In genomic region chr5:103073500-103073899, GRCh38 we compare ENCODE assay signal across 1 cellular context. TPM values are rescaled to one million over a fixed set of nuclear protein-coding genes. Genes with fewer than 3 reads are reported as not detected.
DNase-seq lines count a peak whose midpoint lies in the region; ATAC-seq, FAIRE-seq and TF ChIP-seq lines count a peak whose summit lies in the region.
"Not testable (repeated sequence)": the region's sequence is repeated elsewhere in the genome, so short reads cannot be mapped to it uniquely, and the experiment has no call there.

No MANE protein-coding gene starts in this region.

- WGBS in K562 (ENCODE audit: insufficient coverage, low coverage, missing lambda C conversion rate) = 0% methylated on average over 4 of the region's 4 CpGs

- H3K9ac ChIP-seq in K562 (ENCODE audit: insufficient read depth in 1 of 2, low read depth in 2 of 2, low read length in 2 of 2) = not testable (repeated sequence)

- CTCF ChIA-PET in K562 (lab: Yijun Ruan, JAX; ENCODE audit: low intra/inter-chr PET ratio) = not testable (repeated sequence)

- TF ChIP-seq CTCF in K562 (IDR thresholded peaks at IDR 0.05 in 2 of 3, conservative IDR thresholded peaks at IDR 0.05 in 1 of 3; ENCODE audit: insufficient read depth in 2 of 3, low read depth in 1 of 3, low read length in 3 of 3) = not testable (repeated sequence)

- H3K9me1 ChIP-seq in K562 (ENCODE audit: control insufficient read depth, insufficient read depth, low read length) = not testable (repeated sequence)

- not testable (repeated sequence) for H2AFZ ChIP-seq in K562 (ENCODE audit: low read depth, low read length)

- in situ Hi-C loops in K562 (cut with MboI) = not testable (repeated sequence)

- not testable (repeated sequence) for H3K9me3 ChIP-seq in K562 (replicated peaks; ENCODE audit: control insufficient read depth, insufficient read depth, low read depth, low read length)

- TF ChIP-seq EP300 in K562 (IDR thresholded peaks at IDR 0.05; ENCODE audit: low read length) = not testable (repeated sequence)

- H3K4me3 ChIP-seq in K562 = not testable (repeated sequence)

- not testable (repeated sequence) for TF ChIP-seq POLR2A in K562 (conservative IDR thresholded peaks at IDR 0.05)

- H3K27me3 ChIP-seq in K562 (ENCODE audit: control insufficient read depth in 2 of 2, insufficient read depth in 2 of 2, low read length in 2 of 2) = not testable (repeated sequence)

- not testable (repeated sequence) for H4K20me1 ChIP-seq in K562 (replicated peaks; ENCODE audit: control insufficient read depth, insufficient read depth, low read length)

- intact Hi-C loops in K562 (cut with micrococcal nuclease) = not testable (repeated sequence)

- not testable (repeated sequence) for H3K4me2 ChIP-seq in K562 (ENCODE audit: insufficient read depth, low read length)

- not testable (repeated sequence) for H3K79me2 ChIP-seq in K562 (ENCODE audit: control insufficient read depth, insufficient read depth, low read length)

- not testable (repeated sequence) for TF ChIP-seq RAD21 in K562 (CRISPR knock-in tag; conservative IDR thresholded peaks at IDR 0.05 in 1 of 2, IDR thresholded peaks at IDR 0.05 in 1 of 2)

- not testable (repeated sequence) for FAIRE-seq in K562 (lab: Jason Lieb, UNC)

- not testable (repeated sequence) for H3K4me1 ChIP-seq in K562 (replicated peaks in 1 of 2; ENCODE audit: control insufficient read depth in 2 of 2, insufficient read depth in 2 of 2, low read length in 2 of 2)

- H3K27ac ChIP-seq in K562 (ENCODE audit: extremely low read depth, low read depth, low read length) = not testable (repeated sequence)

- DNase-seq in K562 (ENCODE audit: extremely low read depth in 1 of 4, low spot score in 3 of 4) = not testable (repeated sequence)

- POLR2A ChIA-PET in K562 (lab: Yijun Ruan, JAX) = not testable (repeated sequence)

- H3K36me3 ChIP-seq in K562 (ENCODE audit: control insufficient read depth, insufficient read depth, low read length) = not testable (repeated sequence)

- ATAC-seq in K562 = not testable (repeated sequence)

- BruUV-seq in K562 (replicated peaks; lab: Mats Ljungman, UMichigan) = not testable (repeated sequence)

TF ChIP-seq in K562, 482 proteins besides CTCF, POLR2A, EP300 and RAD21:
- peak; percentile 94 for TF ChIP-seq ZNF431 (CRISPR knock-in tag; IDR thresholded peaks at IDR 0.05)
TF ChIP-seq in K562: peak in this region for 1; not testable (repeated sequence) for 481.

RNA-seq across cellular contexts. Expression of gene GIN1, which starts 46.4 kb away (rescaled TPM):
- 6.1 and 25.6 TPM in 2 replicates for total RNA-seq in K562 (2011; cell fraction: chromatin; rRNA removed; ENCODE audit: low replicate concordance)
- 2.8 and 6.7 TPM in 2 replicates for total RNA-seq in K562 (2011; cell fraction: nucleolus; rRNA removed)
- 6.5 and 10.2 TPM in 2 replicates for total RNA-seq in K562 (2011; cell fraction: nucleoplasm; rRNA removed)
- total RNA-seq in K562 (2014; rRNA removed) (2.4 and 2.6 TPM in 2 replicates), K562 (2014; rRNA removed; fragmentation: Illumina TruSeq; extraction: Trizol) (9.4 and 11.0 TPM in 2 replicates), K562 (2015; rRNA removed; fragmentation: Illumina TruSeq; extraction: Trizol) (6.7 and 6.8 TPM in 2 replicates), K562 (2021) (7.8 TPM in 2 replicates)
- polyA plus RNA-seq in K562 (2011; rRNA removed) (8.3 and 9.8 TPM in 2 replicates), K562 (2014; fragmentation: Illumina TruSeq; extraction: Trizol) (5.3 and 6.2 TPM in 2 replicates), K562 (2014; fragmentation: Nextera tagmentation; extraction: Ambion mirVana) (1 to 10 TPM; 9.2 TPM), K562 (2014; rRNA removed) (6.2 and 8.8 TPM in 2 replicates)
- 0.75 and 1.7 TPM in 2 replicates for polyA plus RNA-seq in K562 (2011; cell fraction: cytosol; rRNA removed)
- polyA plus RNA-seq in K562 (2011; cell fraction: nucleus; rRNA removed) = 2.6 and 4.8 TPM in 2 replicates
- polyA plus RNA-seq in K562 (2012) = 4.7 and 6.1 TPM in 2 replicates
- 8.6 and 12.1 TPM in 2 replicates for polyA minus RNA-seq in K562 (2011; rRNA and poly(A)+ RNA removed)
- polyA minus RNA-seq in K562 (2011; cell fraction: cytosol; rRNA and poly(A)+ RNA removed) = 1.4 and 3.8 TPM in 2 replicates
- 8.6 and 17.8 TPM in 2 replicates for polyA minus RNA-seq in K562 (2011; cell fraction: nucleus; rRNA and poly(A)+ RNA removed)

RNA-seq across cellular contexts. Expression of gene PPIP5K2, which starts 46.6 kb away (rescaled TPM):
- 42.4 and 184 TPM in 2 replicates for total RNA-seq in K562 (2011; cell fraction: chromatin; rRNA removed; ENCODE audit: low replicate concordance)
- 19.2 and 28.4 TPM in 2 replicates for total RNA-seq in K562 (2011; cell fraction: nucleolus; rRNA removed)
- 39.8 and 51.8 TPM in 2 replicates for total RNA-seq in K562 (2011; cell fraction: nucleoplasm; rRNA removed)
- total RNA-seq in K562 (2014; rRNA removed) (50.6 and 63.2 TPM in 2 replicates), K562 (2014; rRNA removed; fragmentation: Illumina TruSeq; extraction: Trizol) (150 and 177 TPM in 2 replicates), K562 (2015; rRNA removed; fragmentation: Illumina TruSeq; extraction: Trizol) (135 and 146 TPM in 2 replicates), K562 (2021) (116 and 134 TPM in 2 replicates)
- polyA plus RNA-seq in K562 (2011; rRNA removed) (90.2 and 107 TPM in 2 replicates), K562 (2014; fragmentation: Illumina TruSeq; extraction: Trizol) (80.9 and 99.1 TPM in 2 replicates), K562 (2014; fragmentation: Nextera tagmentation; extraction: Ambion mirVana) (10 to 100 TPM; 66.1 to 76.5 TPM), K562 (2014; rRNA removed) (39.4 and 42.7 TPM in 2 replicates)
- 16.2 and 34.8 TPM in 2 replicates for polyA plus RNA-seq in K562 (2011; cell fraction: cytosol; rRNA removed)
- 40.6 and 64.8 TPM in 2 replicates for polyA plus RNA-seq in K562 (2011; cell fraction: nucleus; rRNA removed)
- polyA plus RNA-seq in K562 (2012) = 50.5 and 69.4 TPM in 2 replicates
- polyA minus RNA-seq in K562 (2011; rRNA and poly(A)+ RNA removed) = 203 and 248 TPM in 2 replicates
- polyA minus RNA-seq in K562 (2011; cell fraction: cytosol; rRNA and poly(A)+ RNA removed) = 63.3 and 63.7 TPM in 2 replicates
- polyA minus RNA-seq in K562 (2011; cell fraction: nucleus; rRNA and poly(A)+ RNA removed) = 78.6 and 162 TPM in 2 replicates
